ENCODE assay signal across 8 cellular contexts in the genomic region with DNA sequence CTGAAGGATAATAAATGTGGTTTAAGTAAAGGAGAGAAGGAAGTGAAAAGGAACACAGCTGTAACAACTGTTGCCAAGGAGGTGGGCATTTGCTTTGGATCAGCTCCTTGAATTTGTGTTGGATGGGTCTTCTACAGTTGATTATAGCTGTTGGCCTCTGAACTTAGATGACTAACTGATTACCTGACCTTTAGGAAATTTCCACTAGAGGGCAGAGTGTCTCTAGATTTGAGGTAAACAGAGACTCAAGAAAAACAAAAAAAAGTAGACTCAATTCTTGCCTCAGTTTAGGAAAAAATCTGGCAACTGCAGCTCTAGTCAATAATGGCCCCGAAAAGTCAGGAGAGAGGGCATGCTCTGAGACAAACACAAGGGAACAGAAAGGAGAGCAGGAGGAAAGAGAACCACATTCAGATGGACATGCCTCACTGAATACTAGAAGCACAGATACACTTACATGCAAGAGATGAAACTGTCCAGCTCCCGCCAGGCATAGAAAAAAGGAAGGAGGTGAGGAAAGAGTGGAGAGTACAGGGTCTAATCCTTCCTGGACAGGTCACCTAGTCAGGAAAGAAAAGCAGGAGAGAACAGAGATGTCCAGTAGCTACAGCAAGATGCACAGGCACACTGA. TPM values are rescaled to one million over a fixed set of nuclear protein-coding genes. Genes with fewer than 3 reads are reported as not detected.
DNase-seq lines count a peak whose midpoint lies in the region; ATAC-seq, FAIRE-seq and TF ChIP-seq lines count a peak whose summit lies in the region.
"Had no signal": no experiment of that assay in that cellular context is flagged by ENCODE, and none has a peak within 500 bp of the region (broad histone marks: within the 10 kb centered on the region; RNA-seq: fewer than 3 reads in every experiment).

No MANE protein-coding gene starts in this region.

- peaks cover 14 to 29% of the 10 kb centered on the region in 2 experiments for H3K36me3 ChIP-seq in GM12878 (ENCODE audit: control insufficient read depth in 2 of 2, insufficient read depth in 2 of 2, low read length in 1 of 2)

- DNase-seq in GM10248 (ENCODE audit: extremely low spot score) = peak; percentile 42
- DNase-seq in MV-4-11 (lab: John Stamatoyannopoulos, UW) = peak; percentile 27
- no peak for DNase-seq in GM12878 (ENCODE audit: low read depth, low spot score)
- DNase-seq in lung microvascular endothelial cell (ENCODE audit: low read depth in 2 of 2) = peak; percentile 40 to 71
- no peak for DNase-seq in activated gamma-delta T cell (lab: John Stamatoyannopoulos, UW)

- no TSS peak for BruUV-seq in GM12878 (replicated peaks; lab: Mats Ljungman, UMichigan)

- no peak for TF ChIP-seq EP300 in GM12878 (IDR thresholded peaks at IDR 0.05; ENCODE audit: borderline replicate concordance in 1 of 2, control insufficient read depth in 1 of 2, low read depth in 2 of 2, low read length in 2 of 2)

- peak; percentile 48 for TF ChIP-seq RAD21 in GM12878 (IDR thresholded peaks at IDR 0.05; ENCODE audit: insufficient read depth, low read depth, low read length)

- peak; percentile 38 for FAIRE-seq in GM12878 (lab: Jason Lieb, UNC)

- no peaks in the 10 kb centered on the region for H3K9me3 ChIP-seq in GM12878 (replicated peaks; ENCODE audit: control insufficient read depth, insufficient read depth, low read length)
- H3K9me3 ChIP-seq: SJSA1 had no signal

- TF ChIP-seq CTCF in GM10248 (IDR thresholded peaks at IDR 0.05; ENCODE audit: control extremely low read depth, extremely low read depth, low read depth, missing control alignments) (peak; percentile 59), GM12878 (IDR thresholded peaks at IDR 0.05 in 2 of 3, conservative IDR thresholded peaks at IDR 0.05 in 1 of 3; ENCODE audit: control insufficient read depth in 2 of 3, extremely low read depth in 1 of 3, insufficient read depth in 1 of 3, low read depth in 3 of 3, low read length in 3 of 3) (peak; percentile 37 to 47 (median 46); a peak in 4 of 6 replicates)

- no peak overlapping the region for H3K4me2 ChIP-seq in GM12878 (ENCODE audit: control insufficient read depth, insufficient read depth)

- in situ Hi-C loops in GM12878 (cut with MboI) = no loop called here

- no peak overlapping the region for H3K9ac ChIP-seq in GM12878 (ENCODE audit: control insufficient read depth, insufficient read depth, low read length)

- H2AFZ ChIP-seq in GM12878 (ENCODE audit: control insufficient read depth, low read depth, low read length) = no peak overlapping the region

- no peak overlapping the region for H3K4me3 ChIP-seq in GM12878
- H3K4me3 ChIP-seq: SJSA1 had no signal

- no peak for TF ChIP-seq POLR2A in GM12878 (IDR thresholded peaks at IDR 0.05; ENCODE audit: low read depth, low read length)

- H3K79me2 ChIP-seq in GM12878 (ENCODE audit: control insufficient read depth, insufficient read depth, low read length) = no peaks in the 10 kb centered on the region

- CTCF ChIA-PET in GM10248 (lab: Yijun Ruan, JAX) (interaction anchor here (0.7 to 15.5 kb wide), 35 partner anchors 10 to 372 kb away, joined by 3 to 296 read pairs (median 4); a partner anchor contains a TSS), GM12878 (lab: Yijun Ruan, JAX) (interaction anchor here (0.6 to 11.1 kb wide), 26 partner anchors 9 to 505 kb away, joined by 3 to 89 read pairs (median 4); a partner anchor contains a TSS)

- POLR2A ChIA-PET in GM10248 (lab: Yijun Ruan, JAX) = interaction anchor here (3.9 kb wide), 1 partner anchor 20 kb away, joined by 16 read pairs; a partner anchor contains a TSS
- POLR2A ChIA-PET in GM12878 (lab: Charles Lee) = interaction anchor here (0.6 kb wide), 1 partner anchor 164 kb away, joined by 6 read pairs; no protein-coding TSS in a partner anchor

- H3K27me3 ChIP-seq in GM12878 (replicated peaks in 1 of 2; ENCODE audit: control insufficient read depth in 2 of 2, insufficient read depth in 2 of 2, low read length in 1 of 2) = no peaks in the 10 kb centered on the region
- H3K27me3 ChIP-seq: SJSA1 had no signal

- ATAC-seq in GM12878 = peak; percentile 51
- no peak for ATAC-seq in HG02798 (IDR thresholded peaks at IDR 0.05; ENCODE audit: poor library complexity, unreplicated experiment)
- no peak for ATAC-seq in GM21528 (IDR thresholded peaks at IDR 0.05; ENCODE audit: low FRiP score, unreplicated experiment)

- 65% methylated on average over 2 of the region's 2 CpGs for WGBS in GM12878 (ENCODE audit: insufficient coverage, insufficient replicate concordance, low lambda C conversion rate, missing lambda C conversion rate)

- SMC1A ChIA-PET in GM12878 (lab: Charles Lee; ENCODE audit: uncharacterized antibody, unreplicated experiment) = interaction anchor here (0.8 to 1.8 kb wide), 14 partner anchors 17 to 182 kb away, joined by 3 to 10 read pairs (median 4); a partner anchor contains a TSS

- H3K4me1 ChIP-seq in GM12878 (ENCODE audit: control insufficient read depth, insufficient read depth, low read length) = no peaks in the 10 kb centered on the region
- H3K4me1 ChIP-seq: SJSA1 had no signal

- RAD21 ChIA-PET in GM12878 (lab: Charles Lee; ENCODE audit: unreplicated experiment) = interaction anchor here (0.6 to 2.2 kb wide), 13 partner anchors 17 to 505 kb away, joined by 3 to 9 read pairs (median 3); a partner anchor contains a TSS

- H3K27ac ChIP-seq in GM12878 (ENCODE audit: control insufficient read depth, insufficient read depth) = no peak overlapping the region
- H3K27ac ChIP-seq: SJSA1 had no signal

- no peaks in the 10 kb centered on the region for H4K20me1 ChIP-seq in GM12878 (ENCODE audit: control insufficient read depth, insufficient read depth)

- intact Hi-C loops in GM12878 (cut with micrococcal nuclease; ENCODE audit: unreplicated experiment) = loop anchor here (1.0 to 2.0 kb wide), 2 partner anchors 42 to 182 kb away; no protein-coding TSS in a partner anchor

RNA-seq across cellular contexts. Expression of a gene that starts 20.6 kb away (rescaled TPM):
- total RNA-seq in GM12878 (2013; cell fraction: nucleolus; rRNA removed) = 6.5 and 7.3 TPM in 2 replicates
- total RNA-seq in GM12878 (2014; rRNA removed) = 73.1 and 82.0 TPM in 2 replicates
- 44.6 and 45.3 TPM in 2 replicates for total RNA-seq in GM12878 (2014; rRNA removed; fragmentation: Illumina TruSeq; extraction: Trizol)
- 56.1 and 58.0 TPM in 2 replicates for total RNA-seq in GM12878 (2021)
- 77.7 TPM for polyA plus RNA-seq in GM12878 (2011; ENCODE audit: low read depth)
- 97.8 and 140 TPM in 2 replicates for polyA plus RNA-seq in GM12878 (2011; rRNA removed)
- polyA plus RNA-seq in GM12878 (2011; cell fraction: cytosol; rRNA removed) = 154 and 175 TPM in 2 replicates
- polyA plus RNA-seq in GM12878 (2011; cell fraction: nucleus; rRNA removed) = 44.1 and 56.7 TPM in 2 replicates
- 61.5 and 76.0 TPM in 2 replicates for polyA plus RNA-seq in GM12878 (2012)
- 37.6 and 51.7 TPM in 2 replicates for polyA plus RNA-seq in GM12878 (2014; fragmentation: Illumina TruSeq; extraction: Trizol)
- 100 to 1,000 TPM; 323 to 361 TPM for polyA plus RNA-seq in GM12878 (2014; fragmentation: Nextera tagmentation; extraction: Ambion mirVana)
- 99.8 and 109 TPM in 2 replicates for polyA plus RNA-seq in GM12878 (2014; rRNA removed)
- polyA plus RNA-seq in GM12878 (2016; fragmentation: Nextera tagmentation; extraction: Ambion mirVana) = 100 to 1,000 TPM; 181 to 187 TPM
- polyA minus RNA-seq in GM12878 (2011; rRNA and poly(A)+ RNA removed) = 34.3 and 45.1 TPM in 2 replicates
- polyA minus RNA-seq in GM12878 (2011; cell fraction: cytosol; rRNA and poly(A)+ RNA removed) = 9.5 and 17.9 TPM in 2 replicates
- 9.9 and 23.6 TPM in 2 replicates for polyA minus RNA-seq in GM12878 (2011; cell fraction: nucleus; rRNA and poly(A)+ RNA removed)
- 50.6 and 72.4 TPM in 2 replicates for total RNA-seq in lung microvascular endothelial cell

RNA-seq across cellular contexts. Expression of a gene that starts 28.8 kb away (rescaled TPM):
- total RNA-seq in GM12878 (2013; cell fraction: nucleolus; rRNA removed) = 0.76 and 1.9 TPM in 2 replicates
- total RNA-seq in GM12878 (2014; rRNA removed) (0.11 and 0.23 TPM in 2 replicates), GM12878 (2014; rRNA removed; fragmentation: Illumina TruSeq; extraction: Trizol) (0.05 and 0.22 TPM in 2 replicates), GM12878 (2021) (0.19 and 0.26 TPM in 2 replicates), lung microvascular endothelial cell (under 0.01 TPM in 1 of 2 replicates, not detected in the other)
- polyA plus RNA-seq in GM12878 (2011; ENCODE audit: low read depth) = 0.17 TPM
- polyA plus RNA-seq in GM12878 (2011; rRNA removed) (0.23 and 0.61 TPM in 2 replicates), GM12878 (2014; fragmentation: Illumina TruSeq; extraction: Trizol) (0.13 and 0.49 TPM in 2 replicates), GM12878 (2014; fragmentation: Nextera tagmentation; extraction: Ambion mirVana) (under 1 TPM in 1 of 2 experiments, not detected in 1; 0.04 TPM), GM12878 (2014; rRNA removed) (0.27 and 0.63 TPM in 2 replicates), GM12878 (2016; fragmentation: Nextera tagmentation; extraction: Ambion mirVana) (under 1 TPM; 0.30 to 0.48 TPM)
- 0.24 and 0.52 TPM in 2 replicates for polyA plus RNA-seq in GM12878 (2011; cell fraction: cytosol; rRNA removed)
- 1.7 and 2.5 TPM in 2 replicates for polyA plus RNA-seq in GM12878 (2011; cell fraction: nucleus; rRNA removed)
- polyA plus RNA-seq in GM12878 (2012) = 0.29 and 0.30 TPM in 2 replicates
- polyA minus RNA-seq in GM12878 (2011; rRNA and poly(A)+ RNA removed) = 0.37 and 0.62 TPM in 2 replicates
- not detected in 2 replicates for polyA minus RNA-seq in GM12878 (2011; cell fraction: cytosol; rRNA and poly(A)+ RNA removed)
- 0.60 and 1.4 TPM in 2 replicates for polyA minus RNA-seq in GM12878 (2011; cell fraction: nucleus; rRNA and poly(A)+ RNA removed)
- total RNA-seq: SJSA1 had no signal

RNA-seq across cellular contexts. Expression of a gene that starts 34.5 kb away (rescaled TPM):
- total RNA-seq in GM12878 (2013; cell fraction: nucleolus; rRNA removed) = 74.0 and 78.3 TPM in 2 replicates
- 29.8 and 33.7 TPM in 2 replicates for total RNA-seq in GM12878 (2014; rRNA removed)
- 20.7 and 25.4 TPM in 2 replicates for total RNA-seq in GM12878 (2014; rRNA removed; fragmentation: Illumina TruSeq; extraction: Trizol)
- 29.8 and 33.8 TPM in 2 replicates for total RNA-seq in GM12878 (2021)
- 28.1 TPM for polyA plus RNA-seq in GM12878 (2011; ENCODE audit: low read depth)
- polyA plus RNA-seq in GM12878 (2011; rRNA removed) = 45.7 and 50.1 TPM in 2 replicates
- 36.7 and 48.3 TPM in 2 replicates for polyA plus RNA-seq in GM12878 (2011; cell fraction: cytosol; rRNA removed)
- 50.5 and 54.8 TPM in 2 replicates for polyA plus RNA-seq in GM12878 (2011; cell fraction: nucleus; rRNA removed)
- 21.7 and 27.5 TPM in 2 replicates for polyA plus RNA-seq in GM12878 (2012)
- 26.5 and 36.3 TPM in 2 replicates for polyA plus RNA-seq in GM12878 (2014; fragmentation: Illumina TruSeq; extraction: Trizol)
- polyA plus RNA-seq in GM12878 (2014; fragmentation: Nextera tagmentation; extraction: Ambion mirVana) = 10 to 100 TPM in 1 of 2 experiments, 1 to 10 TPM in 1; 6.8 to 12.2 TPM
- 29.1 and 35.9 TPM in 2 replicates for polyA plus RNA-seq in GM12878 (2014; rRNA removed)
- polyA plus RNA-seq in GM12878 (2016; fragmentation: Nextera tagmentation; extraction: Ambion mirVana) = 10 to 100 TPM; 43.8 to 44.4 TPM
- 63.1 and 77.6 TPM in 2 replicates for polyA minus RNA-seq in GM12878 (2011; rRNA and poly(A)+ RNA removed)
- polyA minus RNA-seq in GM12878 (2011; cell fraction: cytosol; rRNA and poly(A)+ RNA removed) = 14.2 and 23.8 TPM in 2 replicates
- polyA minus RNA-seq in GM12878 (2011; cell fraction: nucleus; rRNA and poly(A)+ RNA removed) = 23.0 and 31.8 TPM in 2 replicates
- 28.8 and 33.9 TPM in 2 replicates for total RNA-seq in lung microvascular endothelial cell

RNA-seq across cellular contexts. Expression of a gene that starts 47.5 kb away (rescaled TPM):
- 61.2 and 62.7 TPM in 2 replicates for total RNA-seq in GM12878 (2013; cell fraction: nucleolus; rRNA removed)
- total RNA-seq in GM12878 (2014; rRNA removed) = 83.2 and 90.4 TPM in 2 replicates
- total RNA-seq in GM12878 (2014; rRNA removed; fragmentation: Illumina TruSeq; extraction: Trizol) = 46.6 and 51.7 TPM in 2 replicates
- total RNA-seq in GM12878 (2021) = 78.7 and 90.1 TPM in 2 replicates
- polyA plus RNA-seq in GM12878 (2011; ENCODE audit: low read depth) = 36.1 TPM
- polyA plus RNA-seq in GM12878 (2011; rRNA removed) = 38.7 and 67.2 TPM in 2 replicates
- polyA plus RNA-seq in GM12878 (2011; cell fraction: cytosol; rRNA removed) = 62.2 and 64.3 TPM in 2 replicates
- 90.5 and 98.2 TPM in 2 replicates for polyA plus RNA-seq in GM12878 (2011; cell fraction: nucleus; rRNA removed)
- polyA plus RNA-seq in GM12878 (2012) = 38.5 and 44.3 TPM in 2 replicates
- polyA plus RNA-seq in GM12878 (2014; fragmentation: Illumina TruSeq; extraction: Trizol) = 92.4 and 96.2 TPM in 2 replicates
- 1 to 10 TPM; 1.4 to 2.9 TPM for polyA plus RNA-seq in GM12878 (2014; fragmentation: Nextera tagmentation; extraction: Ambion mirVana)
- polyA plus RNA-seq in GM12878 (2014; rRNA removed) = 66.1 and 97.4 TPM in 2 replicates
- polyA plus RNA-seq in GM12878 (2016; fragmentation: Nextera tagmentation; extraction: Ambion mirVana) = 10 to 100 TPM; 12.6 to 13.4 TPM
- 62.7 and 66.1 TPM in 2 replicates for polyA minus RNA-seq in GM12878 (2011; rRNA and poly(A)+ RNA removed)
- polyA minus RNA-seq in GM12878 (2011; cell fraction: cytosol; rRNA and poly(A)+ RNA removed) = 36.5 and 40.9 TPM in 2 replicates
- 26.4 and 43.6 TPM in 2 replicates for polyA minus RNA-seq in GM12878 (2011; cell fraction: nucleus; rRNA and poly(A)+ RNA removed)
- 41.6 and 41.9 TPM in 2 replicates for total RNA-seq in lung microvascular endothelial cell

Comparison
In these comparisons a context has a peak if more than half of its experiments do, and no peak if none do; other contexts are left out.
1. DNase-seq: peak in GM10248 (single experiment), MV-4-11 (single experiment) and lung microvascular endothelial cell (2 of 2); none in GM12878 (single experiment) and activated gamma-delta T cell (single experiment).